ENCODE assay signal across 13 cellular contexts in the genomic region with DNA sequence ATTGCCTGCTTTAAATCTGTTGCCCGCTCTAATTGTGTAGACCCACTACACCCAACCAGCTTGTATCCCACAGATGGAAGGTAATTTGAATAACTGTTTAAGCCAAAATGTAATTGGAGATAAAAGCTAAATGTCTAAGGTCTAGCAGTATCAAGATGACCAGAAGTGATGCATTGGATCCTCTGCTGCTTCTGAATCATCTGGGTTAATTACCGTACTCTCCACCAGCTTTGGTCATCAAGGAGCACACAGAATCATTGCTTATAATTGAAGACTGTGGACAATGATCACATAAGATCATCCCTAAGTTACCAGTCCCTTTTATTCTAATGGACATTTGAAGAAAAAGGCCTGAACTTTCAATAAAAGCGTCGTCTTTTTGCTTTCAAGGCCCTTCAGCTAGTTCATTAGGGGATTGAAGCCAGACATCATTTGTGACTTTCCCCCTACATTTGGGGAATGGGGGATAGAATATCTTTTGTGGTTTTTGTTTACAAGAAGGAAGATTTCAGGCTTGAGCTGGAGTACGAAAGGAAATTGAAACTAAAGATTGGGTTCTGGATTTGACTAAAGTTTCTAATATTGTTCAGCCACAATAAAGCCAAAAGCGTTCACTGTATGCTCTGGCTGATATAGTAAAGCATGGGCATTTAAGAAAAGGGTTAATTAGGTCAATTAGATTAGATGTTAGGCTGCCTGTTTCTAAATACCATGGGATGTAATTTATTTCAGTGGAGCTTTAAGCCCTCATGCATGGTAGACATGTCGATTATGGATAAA.
DNase-seq lines count a peak whose midpoint lies in the region; ATAC-seq, FAIRE-seq and TF ChIP-seq lines count a peak whose summit lies in the region.
"Had no signal": no experiment of that assay in that cellular context is flagged by ENCODE, and none has a peak within 500 bp of the region (broad histone marks: within the 10 kb centered on the region; RNA-seq: fewer than 3 reads in every experiment).

No MANE protein-coding gene starts in this region.

- ATAC-seq in CD4-positive, CD25-positive, alpha-beta regulatory T cell (ENCODE audit: low read depth in 2 of 2), result no peak
- ATAC-seq in GM18867 (IDR thresholded peaks at IDR 0.05; ENCODE audit: unreplicated experiment) (peak; percentile 45), HG02884 (IDR thresholded peaks at IDR 0.05; ENCODE audit: unreplicated experiment) (peak; percentile 47), GM21515 (IDR thresholded peaks at IDR 0.05; ENCODE audit: unreplicated experiment) (no peak), pancreas (no peak)

- H3K9me3 Mint-ChIP-seq in CD4-positive, CD25-positive, alpha-beta regulatory T cell, result no peaks in the 10 kb centered on the region
- H3K9me3 Mint-ChIP-seq in neural progenitor cell, result no peaks in the 10 kb centered on the region

- H3K36me3 ChIP-seq in CD4-positive, CD25-positive, alpha-beta regulatory T cell (ENCODE audit: control insufficient read depth, insufficient read depth, low read length), result peaks cover 3% of the 10 kb centered on the region
- no peaks in the 10 kb centered on the region for H3K36me3 ChIP-seq in adipocyte (ENCODE audit: control insufficient read depth, insufficient read depth, low read length, severe bottlenecking)
- H3K36me3 ChIP-seq in esophagus muscularis mucosa, result no peaks in the 10 kb centered on the region
- no peaks in the 10 kb centered on the region for H3K36me3 ChIP-seq in pancreas
- no peaks in the 10 kb centered on the region for H3K36me3 ChIP-seq in neural progenitor cell

- peak in 1 of 3 donors; percentile 24 for DNase-seq in CD4-positive, CD25-positive, alpha-beta regulatory T cell
- DNase-seq in adipocyte (ENCODE audit: low read depth) (no peak), esophagus muscularis mucosa (ENCODE audit: extremely low spot score) (no peak), pancreas (no peak), neural progenitor cell (ENCODE audit: low spot score) (no peak)
- DNase-seq: activated CD8-positive, alpha-beta memory T cell treated with anti-CD3 and anti-CD28 coated beads, Interleukin-2, amount 50 U/mL, for 48 hours; NCI-H1105; testis had no signal

- H3K4me3 Mint-ChIP-seq in CD4-positive, CD25-positive, alpha-beta regulatory T cell, result peak overlapping the region; percentile 19 to 32 (median 22)
- no peak overlapping the region for H3K4me3 Mint-ChIP-seq in neural progenitor cell

- TF ChIP-seq CTCF in esophagus muscularis mucosa (IDR thresholded peaks at IDR 0.05) (no peak), pancreas (IDR thresholded peaks at IDR 0.05) (no peak), neural progenitor cell (IDR thresholded peaks at IDR 0.05) (no peak)

- H3F3A ChIP-seq in neural progenitor cell (ENCODE audit: low read depth), result no peaks in the 10 kb centered on the region

- H3K27ac ChIP-seq in CD4-positive, CD25-positive, alpha-beta regulatory T cell (ENCODE audit: insufficient read depth, low read length, poor library complexity, severe bottlenecking), result no peak overlapping the region
- H3K27ac ChIP-seq in esophagus muscularis mucosa (replicated peaks in 1 of 4), result no peak overlapping the region
- H3K27ac ChIP-seq in pancreas, result no peak overlapping the region
- H3K27ac ChIP-seq in neural progenitor cell, result no peak overlapping the region
- H3K27ac ChIP-seq: HL-60, testis had no signal

- no peaks in the 10 kb centered on the region for H3K9me3 ChIP-seq in CD4-positive, CD25-positive, alpha-beta regulatory T cell (ENCODE audit: control insufficient read depth in 2 of 2, low read length in 2 of 2)
- no peaks in the 10 kb centered on the region for H3K9me3 ChIP-seq in adipocyte (ENCODE audit: control insufficient read depth, low read length)
- no peaks in the 10 kb centered on the region for H3K9me3 ChIP-seq in esophagus muscularis mucosa
- no peaks in the 10 kb centered on the region for H3K9me3 ChIP-seq in pancreas
- no peaks in the 10 kb centered on the region for H3K9me3 ChIP-seq in neural progenitor cell (ENCODE audit: low read depth)
- H3K9me3 ChIP-seq: testis had no signal

- H2AFZ ChIP-seq in neural progenitor cell (replicated peaks), result no peak overlapping the region

- peaks cover 8% of the 10 kb centered on the region for H4K20me1 ChIP-seq in neural progenitor cell (ENCODE audit: low read depth)

- H3K4me3 ChIP-seq in CD4-positive, CD25-positive, alpha-beta regulatory T cell (ENCODE audit: low read depth, low read length), result peak overlapping the region; percentile 49
- H3K4me3 ChIP-seq in adipocyte (ENCODE audit: low read length) (peak overlapping the region; percentile 32), esophagus muscularis mucosa (no peak overlapping the region), pancreas (no peak overlapping the region), neural progenitor cell (no peak overlapping the region)
- H3K4me3 ChIP-seq: testis had no signal

- H3K27me3 ChIP-seq in CD4-positive, CD25-positive, alpha-beta regulatory T cell (ENCODE audit: control insufficient read depth, insufficient read depth, low read length), result no peaks in the 10 kb centered on the region
- no peaks in the 10 kb centered on the region for H3K27me3 ChIP-seq in adipocyte (replicated peaks; ENCODE audit: control insufficient read depth, insufficient read depth, low read length)
- H3K27me3 ChIP-seq in esophagus muscularis mucosa, result no peaks in the 10 kb centered on the region
- H3K27me3 ChIP-seq in pancreas, result no peaks in the 10 kb centered on the region
- no peaks in the 10 kb centered on the region for H3K27me3 ChIP-seq in neural progenitor cell
- H3K27me3 ChIP-seq: testis had no signal

- peaks cover 61 to 98% (median 86%) of the 10 kb centered on the region in 4 donors for H3K4me1 Mint-ChIP-seq in CD4-positive, CD25-positive, alpha-beta regulatory T cell
- peaks cover 13% of the 10 kb centered on the region for H3K4me1 Mint-ChIP-seq in neural progenitor cell

- FAIRE-seq in pancreas (lab: Jason Lieb, UNC), result no peak
- FAIRE-seq: GM12891 had no signal

- H3K27me3 Mint-ChIP-seq in CD4-positive, CD25-positive, alpha-beta regulatory T cell, result no peaks in the 10 kb centered on the region
- H3K27me3 Mint-ChIP-seq in neural progenitor cell (ENCODE audit: insufficient read depth, low read depth), result peaks cover 3% of the 10 kb centered on the region

- H3K4me2 ChIP-seq in neural progenitor cell, result no peak overlapping the region

- peaks cover 72% of the 10 kb centered on the region for H3K4me1 ChIP-seq in CD4-positive, CD25-positive, alpha-beta regulatory T cell (ENCODE audit: control insufficient read depth, insufficient read depth, low read length, poor library complexity, severe bottlenecking)
- H3K4me1 ChIP-seq in adipocyte (ENCODE audit: control insufficient read depth, insufficient read depth, low read length) (peaks cover 26% of the 10 kb centered on the region), esophagus muscularis mucosa (peaks cover 0 to 3% (median 0%) of the 10 kb centered on the region in 4 donors), pancreas (no peaks in the 10 kb centered on the region), neural progenitor cell (no peaks in the 10 kb centered on the region)
- H3K4me1 ChIP-seq: testis had no signal

- intact Hi-C loops in esophagus muscularis mucosa (cut with DNase I) (no loop called here), pancreas (cut with DNase I) (no loop called here)

- no peak overlapping the region for H3K9ac ChIP-seq in adipocyte (ENCODE audit: low read length)
- no peak overlapping the region for H3K9ac ChIP-seq in neural progenitor cell

- WGBS in esophagus muscularis mucosa, result 79% methylated on average over 7 of the region's 7 CpGs
- 73 to 81% methylated on average over 7 of the region's 7 CpGs for WGBS in pancreas, 2 donors

- peaks cover 12% of the 10 kb centered on the region for H3K36me3 Mint-ChIP-seq in CD4-positive, CD25-positive, alpha-beta regulatory T cell
- peaks cover 2% of the 10 kb centered on the region for H3K36me3 Mint-ChIP-seq in neural progenitor cell

- no peaks in the 10 kb centered on the region for H3K79me2 ChIP-seq in neural progenitor cell (ENCODE audit: low read depth)

- TF ChIP-seq POLR2A in esophagus muscularis mucosa (IDR thresholded peaks at IDR 0.05; ENCODE audit: low read depth), result no peak

- H3K27ac Mint-ChIP-seq in CD4-positive, CD25-positive, alpha-beta regulatory T cell, result peak overlapping the region in 2 of 3 donors; percentile 26 to 80
- no peak overlapping the region for H3K27ac Mint-ChIP-seq in neural progenitor cell

- no peak for TF ChIP-seq EP300 in esophagus muscularis mucosa (IDR thresholded peaks at IDR 0.05)

Comparison
In these comparisons a context has a peak if more than half of its experiments do, and no peak if none do; other contexts are left out.
1. ATAC-seq: peak in GM18867 (single experiment) and HG02884 (single experiment); none in CD4-positive, CD25-positive, alpha-beta regulatory T cell (0 of 2), GM21515 (single experiment) and pancreas (0 of 4).
2. H3K4me3 ChIP-seq: peak in CD4-positive, CD25-positive, alpha-beta regulatory T cell (single experiment) and adipocyte (single experiment); none in esophagus muscularis mucosa (0 of 4), pancreas (0 of 4) and neural progenitor cell (single experiment).